ENCODE assay signal across 8 cellular contexts in genomic region chr9:15349892-15350761, GRCh38. TPM values are rescaled to one million over a fixed set of nuclear protein-coding genes. Genes with fewer than 3 reads are reported as not detected.
DNase-seq lines count a peak whose midpoint lies in the region; ATAC-seq and TF ChIP-seq lines count a peak whose summit lies in the region.
"Had no signal": no experiment of that assay in that cellular context is flagged by ENCODE, and none has a peak within 500 bp of the region (broad histone marks: within the 10 kb centered on the region; RNA-seq: fewer than 3 reads in every experiment).

No MANE protein-coding gene starts in this region.

- WGBS in SK-N-SH (ENCODE audit: low lambda C conversion rate), result 47% methylated on average over 7 of the region's 7 CpGs

- no peak for TF ChIP-seq EP300 in SK-N-SH (IDR thresholded peaks at IDR 0.05; ENCODE audit: borderline replicate concordance in 1 of 2, low read depth in 1 of 2, low read length in 1 of 2)

- CTCF ChIA-PET in SK-N-SH (lab: Yijun Ruan, JAX), result interaction anchor here (0.7 kb wide), 1 partner anchor 38 kb away, joined by 3 read pairs; no protein-coding TSS in a partner anchor

- H3K27me3 ChIP-seq in SK-N-SH (ENCODE audit: insufficient read depth) (no peaks in the 10 kb centered on the region), osteoblast (ENCODE audit: insufficient read depth, low read length) (no peaks in the 10 kb centered on the region)

- H3K27ac ChIP-seq in SK-N-SH (ENCODE audit: low read depth in 2 of 2, low read length in 1 of 2) (no peak overlapping the region), osteoblast (ENCODE audit: low read depth, low read length) (no peak overlapping the region)

- H3K9me3 ChIP-seq in SK-N-SH, result no peaks in the 10 kb centered on the region
- no peaks in the 10 kb centered on the region for H3K9me3 ChIP-seq in osteoblast (ENCODE audit: low read depth, low read length)

- peak; percentile 75 for DNase-seq in DMS53 (lab: John Stamatoyannopoulos, UW)
- peak; percentile 58 for DNase-seq in HT1080 (ENCODE audit: low read depth)
- no peak for DNase-seq in SK-N-SH
- DNase-seq in osteoblast (ENCODE audit: insufficient read length, low spot score, missing footprints), result peak; percentile 47
- DNase-seq in hepatic stellate cell (ENCODE audit: low spot score), result no peak
- no peak for DNase-seq in T1000 (lab: John Stamatoyannopoulos, UW)
- DNase-seq: NCI-H2029 treated with DMSO at 0.1 percent for 48 hours had no signal

- no peak for ATAC-seq in GM19467 (IDR thresholded peaks at IDR 0.05; ENCODE audit: unreplicated experiment)

- H3K4me2 ChIP-seq in SK-N-SH (no peak overlapping the region), osteoblast (ENCODE audit: insufficient read depth, low read length) (no peak overlapping the region)

- H3K4me3 ChIP-seq in SK-N-SH (ENCODE audit: low read depth in 2 of 2, low read length in 1 of 2) (no peak overlapping the region), osteoblast (ENCODE audit: insufficient read depth, low read length) (no peak overlapping the region)

- H2AFZ ChIP-seq in SK-N-SH (ENCODE audit: low read depth) (no peak overlapping the region), osteoblast (ENCODE audit: low read length) (no peak overlapping the region)

- POLR2A ChIA-PET in SK-N-SH (lab: Yijun Ruan, JAX), result no interaction called here

- TF ChIP-seq CTCF in SK-N-SH (IDR thresholded peaks at IDR 0.05), result no peak
- no peak for TF ChIP-seq CTCF in osteoblast (IDR thresholded peaks at IDR 0.05; ENCODE audit: extremely low read depth, low read depth, low read length)

- no peak overlapping the region for H3K9ac ChIP-seq in SK-N-SH

- H3K79me2 ChIP-seq in SK-N-SH (ENCODE audit: insufficient read depth), result no peaks in the 10 kb centered on the region
- H3K79me2 ChIP-seq in osteoblast (ENCODE audit: insufficient read depth, low read length), result no peaks in the 10 kb centered on the region

- no peak for TF ChIP-seq RAD21 in SK-N-SH (IDR thresholded peaks at IDR 0.05; ENCODE audit: low read length)

- H3K4me1 ChIP-seq in SK-N-SH (ENCODE audit: control insufficient read depth in 1 of 2, insufficient read depth in 2 of 2, low read depth in 1 of 2, low read length in 1 of 2) (peaks cover 0 to 2% of the 10 kb centered on the region in 2 experiments; a peak in 1 of 4 replicates), osteoblast (ENCODE audit: insufficient read depth, low read length) (no peaks in the 10 kb centered on the region)

- H4K20me1 ChIP-seq in SK-N-SH (ENCODE audit: insufficient read depth) (no peaks in the 10 kb centered on the region), osteoblast (ENCODE audit: insufficient read depth, low read length) (no peaks in the 10 kb centered on the region)

- H3K9me2 ChIP-seq in SK-N-SH, result no peaks in the 10 kb centered on the region

- H3K36me3 ChIP-seq in SK-N-SH (replicated peaks in 1 of 2; ENCODE audit: control insufficient read depth in 1 of 2, insufficient read depth in 2 of 2, low read length in 1 of 2), result no peaks in the 10 kb centered on the region
- H3K36me3 ChIP-seq in osteoblast (ENCODE audit: insufficient read depth, low read length), result no peaks in the 10 kb centered on the region

- no peaks in the 10 kb centered on the region for H3F3A ChIP-seq in SK-N-SH (replicated peaks; ENCODE audit: insufficient read depth)

TF ChIP-seq in SK-N-SH, 30 proteins besides CTCF, POLR2A, EP300 and RAD21:
- TF ChIP-seq NRF1 (IDR thresholded peaks at IDR 0.05; ENCODE audit: low read depth, low read length) (no peak), NFIC (IDR thresholded peaks at IDR 0.05; ENCODE audit: borderline replicate concordance) (peak; percentile 35; the same call in 1 of the 2 replicates), ZBTB33 (IDR thresholded peaks at IDR 0.05; ENCODE audit: borderline replicate concordance, low read depth) (no peak), RXRA (IDR thresholded peaks at IDR 0.05; ENCODE audit: borderline replicate concordance, low read depth) (no peak), GABPA (IDR thresholded peaks at IDR 0.05; ENCODE audit: low read depth) (no peak), FOSL2 (IDR thresholded peaks at IDR 0.05; ENCODE audit: borderline replicate concordance, low read depth) (peak; percentile 11; the same call in 1 of the 2 replicates), YY1 (IDR thresholded peaks at IDR 0.05; ENCODE audit: low read depth) (no peak)

RNA-seq across cellular contexts. Expression of gene TTC39B, which starts 43.1 kb away (rescaled TPM):
- 1.6 and 3.3 TPM in 2 replicates for total RNA-seq in HT1080 (2014; rRNA removed; shearing (Covaris generic))
- polyA plus RNA-seq in HT1080 (2015; cell fraction: cytosol; rRNA removed), result 2.0 and 2.6 TPM in 2 replicates
- polyA plus RNA-seq in HT1080 (2015; cell fraction: nucleus; rRNA removed), result 3.7 and 4.3 TPM in 2 replicates
- 0.54 and 0.78 TPM in 2 replicates for polyA plus RNA-seq in SK-N-SH (2012; rRNA removed)
- polyA plus RNA-seq in SK-N-SH (2012; cell fraction: cytosol; rRNA removed), result 0.47 and 0.51 TPM in 2 replicates
- polyA plus RNA-seq in SK-N-SH (2012; cell fraction: nucleus; rRNA removed), result 1.3 and 2.6 TPM in 2 replicates
- 14.1 and 18.5 TPM in 2 replicates for total RNA-seq in osteoblast

Comparison
In these comparisons a context has a peak if more than half of its experiments do, and no peak if none do; other contexts are left out.
1. DNase-seq: peak in DMS53 (single experiment), HT1080 (single experiment) and osteoblast (single experiment); none in SK-N-SH (single experiment), hepatic stellate cell (single experiment) and T1000 (single experiment).